ENCODE assay signal across 8 cellular contexts in the genomic region with DNA sequence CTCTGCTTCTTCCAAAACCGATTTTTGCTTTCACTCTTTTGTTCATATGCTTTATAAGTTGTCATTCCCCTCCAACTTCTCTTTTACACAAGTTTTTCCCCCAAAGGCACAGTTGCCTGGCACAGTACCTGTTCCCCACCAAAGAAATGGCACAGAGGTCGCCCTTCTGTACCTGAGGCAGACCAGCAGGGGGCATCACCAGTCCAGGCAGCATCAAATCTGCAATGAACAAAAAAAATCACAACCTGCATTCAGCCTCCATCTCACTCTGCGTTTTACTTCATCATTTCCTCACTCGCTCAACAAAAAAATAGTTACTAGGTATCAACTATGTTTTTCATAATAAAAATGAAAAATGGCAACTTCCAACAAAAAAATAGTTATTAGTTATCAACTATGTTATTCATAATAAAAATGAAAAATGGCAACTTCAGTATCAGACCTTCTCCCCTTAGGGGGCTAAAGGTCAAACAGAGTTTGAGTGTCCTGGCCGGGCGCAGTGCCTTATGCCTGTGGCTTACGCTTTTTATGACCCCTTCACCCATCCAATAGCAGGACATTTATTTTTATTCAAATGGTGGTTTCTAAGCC. TPM values are rescaled to one million over a fixed set of nuclear protein-coding genes. Genes with fewer than 3 reads are reported as not detected.
DNase-seq lines count a peak whose midpoint lies in the region; ATAC-seq and TF ChIP-seq lines count a peak whose summit lies in the region.

No MANE protein-coding gene starts in this region.

- no peaks in the 10 kb centered on the region for H3K9me2 ChIP-seq in HCT116 (ENCODE audit: insufficient read depth)

- RAD21 ChIA-PET in HCT116 (lab: Charles Lee; ENCODE audit: low non-redundant PET in 1 of 2, low total read pairs in 2 of 2, uncharacterized antibody in 2 of 2, unreplicated experiment in 2 of 2), result no interaction called here

- BruUV-seq in HCT116 (replicated peaks; lab: Mats Ljungman, UMichigan), result no TSS peak

- no peaks in the 10 kb centered on the region for H4K20me1 ChIP-seq in BLaER1 treated with 17β-estradiol and CSF1 and Interleukin-3, amounts not matched to agents 10 nM and 100 nM
- no peaks in the 10 kb centered on the region for H4K20me1 ChIP-seq in HCT116 (ENCODE audit: insufficient read depth)

- CTCF ChIA-PET in HCT116 (lab: Charles Lee), result interaction anchor here (0.6 to 6.4 kb wide), 7 partner anchors 55 to 374 kb away, joined by 3 to 44 read pairs (median 5); no protein-coding TSS in a partner anchor

- TF ChIP-seq CTCF in HCT116 (IDR thresholded peaks at IDR 0.05 in 2 of 3, conservative IDR thresholded peaks at IDR 0.05 in 1 of 3; ENCODE audit: borderline replicate concordance in 1 of 3, insufficient read depth in 1 of 3, low read depth in 2 of 3, low read length in 2 of 3), result peak; percentile 84 to 88 (median 86)
- TF ChIP-seq CTCF in kidney epithelial cell (IDR thresholded peaks at IDR 0.05; ENCODE audit: insufficient read depth, low read length, poor library complexity, severe bottlenecking), result peak; percentile 90

- H3K4me2 ChIP-seq in BLaER1 treated with 17β-estradiol and CSF1 and Interleukin-3, amounts not matched to agents 10 nM and 100 nM, result peak overlapping the region in 6 of 11 experiments; percentile 21 to 52 (median 34); a peak in 9 of 22 replicates
- no peak overlapping the region for H3K4me2 ChIP-seq in HCT116 (ENCODE audit: low read length)

- H3K27ac Mint-ChIP-seq in activated naive CD4-positive, alpha-beta T cell treated with anti-CD3 and anti-CD28 coated beads, Interleukin-2, amount 50 U/mL, for 72 hours, result peak overlapping the region; percentile 84 to 100

- H3K27ac ChIP-seq in BLaER1 treated with 17β-estradiol and CSF1 and Interleukin-3, amounts not matched to agents 10 nM and 100 nM, result peak overlapping the region in 1 of 11 experiments; percentile 52; a peak in 1 of 22 replicates
- H3K27ac ChIP-seq in HCT116 (ENCODE audit: low read depth, low read length), result no peak overlapping the region

- peaks cover 25 to 51% of the 10 kb centered on the region in 2 donors for H3K36me3 Mint-ChIP-seq in activated naive CD4-positive, alpha-beta T cell treated with anti-CD3 and anti-CD28 coated beads, Interleukin-2, amount 50 U/mL, for 72 hours

- peak; percentile 74 for TF ChIP-seq RAD21 in HCT116 (IDR thresholded peaks at IDR 0.05; ENCODE audit: low read depth)

- no peak; the same call in 1 of the 2 replicates for ATAC-seq in HCT116
- no peak for ATAC-seq in activated naive CD4-positive, alpha-beta T cell treated with anti-CD3 and anti-CD28 coated beads, Interleukin-2, amount 50 U/mL, for 72 hours
- ATAC-seq in GM21360 (IDR thresholded peaks at IDR 0.05; ENCODE audit: unreplicated experiment), result no peak

- H3K27me3 ChIP-seq in BLaER1 treated with 17β-estradiol and CSF1 and Interleukin-3, amounts not matched to agents 10 nM and 100 nM, result no peaks in the 10 kb centered on the region
- no peaks in the 10 kb centered on the region for H3K27me3 ChIP-seq in HCT116 (ENCODE audit: insufficient read depth, low read length)
- H3K27me3 ChIP-seq in kidney epithelial cell (ENCODE audit: control insufficient read depth, insufficient read depth, low read length), result no peaks in the 10 kb centered on the region

- no peaks in the 10 kb centered on the region for H3K9me3 Mint-ChIP-seq in activated naive CD4-positive, alpha-beta T cell treated with anti-CD3 and anti-CD28 coated beads, Interleukin-2, amount 50 U/mL, for 72 hours

- DNase-seq in HCT116 (ENCODE audit: low read depth, low spot score), result peak; percentile 21
- peak; percentile 22 for DNase-seq in SHP77 treated with DMSO at 0.1 percent for 48 hours (lab: John Stamatoyannopoulos, UW)
- peak in 1 of 2 donors; percentile 74 for DNase-seq in activated naive CD4-positive, alpha-beta T cell treated with anti-CD3 and anti-CD28 coated beads, Interleukin-2, amount 50 U/mL, for 72 hours (ENCODE audit: low spot score in 2 of 2)
- DNase-seq in kidney epithelial cell (ENCODE audit: low read depth), result no peak
- peak; percentile 76 for DNase-seq in stimulated activated CD8-positive, alpha-beta memory T cell treated with anti-CD3 and anti-CD28 coated beads, Interleukin-4, amount 100 ng/mL, for 48 hours
- DNase-seq in DMS114 treated with DMSO at 0.1 percent for 48 hours (lab: John Stamatoyannopoulos, UW; ENCODE audit: unreplicated experiment), result no peak

- no peak for TF ChIP-seq POLR2A in HCT116 (IDR thresholded peaks at IDR 0.05; ENCODE audit: borderline replicate concordance, extremely low read depth, insufficient read depth, insufficient read length)

- H2AFZ ChIP-seq in HCT116 (ENCODE audit: low read depth, low read length, poor library complexity, severe bottlenecking), result no peak overlapping the region

- peaks cover 16% of the 10 kb centered on the region for H3K79me2 ChIP-seq in HCT116 (ENCODE audit: insufficient read depth, low read length)

- POLR2A ChIA-PET in HCT116 (lab: Charles Lee), result no interaction called here

- H3K36me3 ChIP-seq in BLaER1 treated with 17β-estradiol and CSF1 and Interleukin-3, amounts not matched to agents 10 nM and 100 nM, result peaks cover 29 to 72% (median 50%) of the 10 kb centered on the region in 11 experiments
- H3K36me3 ChIP-seq in HCT116 (ENCODE audit: control insufficient read depth in 1 of 2, insufficient read depth in 2 of 2, low read length in 2 of 2), result peaks cover 7 to 25% of the 10 kb centered on the region in 2 experiments; a peak in 2 of 4 replicates
- H3K36me3 ChIP-seq in kidney epithelial cell (ENCODE audit: control insufficient read depth, insufficient read depth, low read length), result no peaks in the 10 kb centered on the region

- no peak overlapping the region for H3K4me3 ChIP-seq in BLaER1 treated with 17β-estradiol and CSF1 and Interleukin-3, amounts not matched to agents 10 nM and 100 nM
- H3K4me3 ChIP-seq in HCT116 (replicated peaks in 1 of 2; ENCODE audit: low read depth in 1 of 2, low read length in 2 of 2) (no peak overlapping the region), kidney epithelial cell (ENCODE audit: low read depth, low read length) (no peak overlapping the region)

- peaks cover 27 to 45% (median 35%) of the 10 kb centered on the region in 10 experiments for H3K4me1 ChIP-seq in BLaER1 treated with 17β-estradiol and CSF1 and Interleukin-3, amounts not matched to agents 10 nM and 100 nM
- H3K4me1 ChIP-seq in HCT116 (ENCODE audit: control insufficient read depth in 1 of 2, insufficient read depth in 2 of 2, low read length in 2 of 2), result peaks cover 8 to 12% of the 10 kb centered on the region in 2 experiments; a peak in 2 of 4 replicates

- intact Hi-C loops in HCT116 (cut with micrococcal nuclease), result loop anchor here (1.0 to 5.0 kb wide), 3 partner anchors 56 to 374 kb away; no protein-coding TSS in a partner anchor

- H3K9me3 ChIP-seq in BLaER1 treated with 17β-estradiol and CSF1 and Interleukin-3, amounts not matched to agents 10 nM and 100 nM (replicated peaks in 1 of 11), result no peaks in the 10 kb centered on the region
- no peaks in the 10 kb centered on the region for H3K9me3 ChIP-seq in HCT116 (ENCODE audit: control insufficient read depth in 1 of 2, insufficient read depth in 1 of 2, low read depth in 1 of 2, low read length in 2 of 2)

- 0 out of 22 replicates have a peak overlapping the region, but pooled peaks of 1 of the 11 experiments have one; percentile 7 for H3K9ac ChIP-seq in BLaER1 treated with 17β-estradiol and CSF1 and Interleukin-3, amounts not matched to agents 10 nM and 100 nM
- H3K9ac ChIP-seq in HCT116 (ENCODE audit: low read length), result no peak overlapping the region

TF ChIP-seq in HCT116, 20 proteins besides CTCF, POLR2A, EP300 and RAD21:
- no peak for TF ChIP-seq EZH2 (IDR thresholded peaks at IDR 0.05)
- no peak for TF ChIP-seq POLR2AphosphoS5 (IDR thresholded peaks at IDR 0.05; ENCODE audit: low read depth, low read length)
- no peak for TF ChIP-seq SP1 (IDR thresholded peaks at IDR 0.05; ENCODE audit: low read depth)
- TF ChIP-seq CBX3 (IDR thresholded peaks at IDR 0.05; ENCODE audit: low read depth), result no peak
- no peak for TF ChIP-seq ELF1 (IDR thresholded peaks at IDR 0.05; ENCODE audit: borderline replicate concordance, low read depth)
- TF ChIP-seq SIN3A (IDR thresholded peaks at IDR 0.05; ENCODE audit: low read depth), result no peak
- no peak for TF ChIP-seq JUND (IDR thresholded peaks at IDR 0.05)
- no peak for TF ChIP-seq FOSL1 (IDR thresholded peaks at IDR 0.05; ENCODE audit: low read depth)
- TF ChIP-seq, protein P1, sequence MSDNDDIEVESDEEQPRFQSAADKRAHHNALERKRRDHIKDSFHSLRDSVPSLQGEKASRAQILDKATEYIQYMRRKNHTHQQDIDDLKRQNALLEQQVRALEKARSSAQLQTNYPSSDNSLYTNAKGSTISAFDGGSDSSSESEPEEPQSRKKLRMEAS (IDR thresholded peaks at IDR 0.05), result no peak
- no peak for TF ChIP-seq ZNF274 (IDR thresholded peaks at IDR 0.05; ENCODE audit: low read depth, low read length)
- TF ChIP-seq EZH2phosphoT487 (IDR thresholded peaks at IDR 0.05; ENCODE audit: borderline replicate concordance), result no peak
- no peak for TF ChIP-seq SRF (IDR thresholded peaks at IDR 0.05; ENCODE audit: low read depth)

RNA-seq across cellular contexts. Expression of gene EIF2D, which starts 4.1 kb away (rescaled TPM):
- 54.8 TPM for total RNA-seq in HCT116 (2021; ENCODE audit: unreplicated experiment)
- 55.0 and 68.5 TPM in 2 replicates for polyA plus RNA-seq in HCT116 (2012)
- total RNA-seq in activated naive CD4-positive, alpha-beta T cell treated with anti-CD3 and anti-CD28 coated beads, Interleukin-2, amount 50 U/mL, for 72 hours, result 100 to 1,000 TPM in 1 of 2 donors, 10 to 100 TPM in 1; 87.1 to 111 TPM
- 54.3 and 55.4 TPM in 2 replicates for total RNA-seq in kidney epithelial cell

RNA-seq across cellular contexts. Expression of gene DYRK3, which starts 27.1 kb away (rescaled TPM):
- 7.1 TPM for total RNA-seq in HCT116 (2021; ENCODE audit: unreplicated experiment)
- polyA plus RNA-seq in HCT116 (2012), result 2.5 and 3.1 TPM in 2 replicates
- 10 to 100 TPM in 1 of 2 donors, 1 to 10 TPM in 1; 2.8 to 12.8 TPM for total RNA-seq in activated naive CD4-positive, alpha-beta T cell treated with anti-CD3 and anti-CD28 coated beads, Interleukin-2, amount 50 U/mL, for 72 hours
- total RNA-seq in kidney epithelial cell, result 14.8 and 17.9 TPM in 2 replicates

Comparison
In these comparisons a context has a peak if more than half of its experiments do, and no peak if none do; other contexts are left out.
1. DNase-seq: peak in HCT116 (single experiment), SHP77 treated with DMSO at 0.1 percent for 48 hours (single experiment) and stimulated activated CD8-positive, alpha-beta memory T cell treated with anti-CD3 and anti-CD28 coated beads, Interleukin-4, amount 100 ng/mL, for 48 hours (single experiment); none in kidney epithelial cell (single experiment) and DMS114 treated with DMSO at 0.1 percent for 48 hours (single experiment).